ENCODE assay signal across 9 cellular contexts in the genomic region with DNA sequence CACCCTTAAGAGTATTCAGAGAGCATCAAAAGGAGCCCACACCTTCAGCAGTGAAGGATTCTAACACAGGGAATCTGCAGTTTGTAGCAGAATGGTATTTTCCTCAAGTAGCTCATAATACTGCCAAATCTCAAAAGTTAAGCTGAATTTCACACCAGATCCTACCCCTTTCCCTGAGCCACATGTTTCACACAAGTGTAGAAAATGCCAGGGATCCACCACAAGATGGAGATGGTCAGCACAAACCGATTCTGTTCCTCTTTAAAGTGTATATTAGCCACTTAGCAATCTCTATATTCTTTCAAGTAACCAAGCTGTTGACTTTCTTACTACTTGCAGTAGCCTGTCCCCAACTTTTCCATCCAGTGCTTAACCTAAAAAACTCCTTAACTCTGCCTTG. TPM values are rescaled to one million over a fixed set of nuclear protein-coding genes. Genes with fewer than 3 reads are reported as not detected.
DNase-seq lines count a peak whose midpoint lies in the region; ATAC-seq, FAIRE-seq and TF ChIP-seq lines count a peak whose summit lies in the region.
"Had no signal": no experiment of that assay in that cellular context is flagged by ENCODE, and none has a peak within 500 bp of the region (broad histone marks: within the 10 kb centered on the region; RNA-seq: fewer than 3 reads in every experiment).

No MANE protein-coding gene starts in this region.

- intact Hi-C loops in pancreas (cut with DNase I): no loop called here

- no peaks in the 10 kb centered on the region for H3K4me1 ChIP-seq in CD4-positive, CD25-positive, alpha-beta regulatory T cell (ENCODE audit: control insufficient read depth, insufficient read depth, low read length, poor library complexity, severe bottlenecking)
- no peaks in the 10 kb centered on the region for H3K4me1 ChIP-seq in mesendoderm (ENCODE audit: control insufficient read depth, low read depth, low read length)
- peaks cover 14 to 24% (median 21%) of the 10 kb centered on the region in 3 donors for H3K4me1 ChIP-seq in pancreas

- POLR2A ChIA-PET in HEK293T (lab: Yijun Ruan, JAX): no interaction called here

- H3K9me3 ChIP-seq in CD4-positive, CD25-positive, alpha-beta regulatory T cell (ENCODE audit: control insufficient read depth in 2 of 2, low read length in 2 of 2): no peaks in the 10 kb centered on the region
- no peaks in the 10 kb centered on the region for H3K9me3 ChIP-seq in pancreas

- H3K36me3 ChIP-seq in CD4-positive, CD25-positive, alpha-beta regulatory T cell (ENCODE audit: control insufficient read depth, insufficient read depth, low read length): peaks cover 34% of the 10 kb centered on the region
- H3K36me3 ChIP-seq in kidney epithelial cell (ENCODE audit: control insufficient read depth, insufficient read depth, low read length): peaks cover 4% of the 10 kb centered on the region
- H3K36me3 ChIP-seq in mesendoderm (ENCODE audit: control insufficient read depth, insufficient read depth, low read length): peaks cover 18% of the 10 kb centered on the region
- peaks cover 0 to 36% (median 7%) of the 10 kb centered on the region in 3 donors for H3K36me3 ChIP-seq in pancreas

- H3K4ac ChIP-seq in mesendoderm (ENCODE audit: low read depth, low read length): no peak overlapping the region

- no peaks in the 10 kb centered on the region for H3K9me3 Mint-ChIP-seq in CD4-positive, CD25-positive, alpha-beta regulatory T cell
- H3K9me3 Mint-ChIP-seq: naive B cell had no signal

- CTCF ChIA-PET in HEK293T (lab: Yijun Ruan, JAX): interaction anchor here (3.1 kb wide), 1 partner anchor 41 kb away, joined by 13 read pairs; no protein-coding TSS in a partner anchor

- no peak overlapping the region for H3K4me3 ChIP-seq in CD4-positive, CD25-positive, alpha-beta regulatory T cell (ENCODE audit: low read depth, low read length)
- H3K4me3 ChIP-seq in kidney epithelial cell (ENCODE audit: low read depth, low read length): no peak overlapping the region
- no peak overlapping the region for H3K4me3 ChIP-seq in mesendoderm (ENCODE audit: low read length)
- no peak overlapping the region for H3K4me3 ChIP-seq in pancreas

- H2BK15ac ChIP-seq in mesendoderm (replicated peaks; ENCODE audit: low read depth): no peak overlapping the region

- no peak overlapping the region for H4K8ac ChIP-seq in mesendoderm (ENCODE audit: low read depth, low read length)

- no peaks in the 10 kb centered on the region for H3K27me3 Mint-ChIP-seq in CD4-positive, CD25-positive, alpha-beta regulatory T cell
- H3K27me3 Mint-ChIP-seq: naive B cell had no signal

- no peak overlapping the region for H3K27ac ChIP-seq in CD4-positive, CD25-positive, alpha-beta regulatory T cell (ENCODE audit: insufficient read depth, low read length, poor library complexity, severe bottlenecking)
- H3K27ac ChIP-seq in VCaP (no peak overlapping the region), mesendoderm (ENCODE audit: low read depth, low read length) (no peak overlapping the region), pancreas (no peak overlapping the region)

- H3K18ac ChIP-seq in mesendoderm (ENCODE audit: low read length): no peak overlapping the region

- no peak overlapping the region for H3K4me2 ChIP-seq in mesendoderm (ENCODE audit: low read length)

- WGBS in mesendoderm (ENCODE audit: extremely low coverage, insufficient coverage, low lambda C conversion rate): no CpG with 5 or more reads among the region's 1 CpG
- WGBS in pancreas, 2 donors: 20 to 24% methylated on average over 1 of the region's 1 CpG

- DNase-seq in CD4-positive, CD25-positive, alpha-beta regulatory T cell: peak in 1 of 3 donors; percentile 20
- DNase-seq in HEK293T (ENCODE audit: extremely low spot score) (no peak), kidney epithelial cell (ENCODE audit: low read depth) (no peak), mesendoderm (no peak), pancreas (no peak)
- DNase-seq: naive B cell had no signal

- no peak overlapping the region for H2BK5ac ChIP-seq in mesendoderm (ENCODE audit: low read length)

- no peak overlapping the region for H2AK5ac ChIP-seq in mesendoderm (ENCODE audit: low read length)

- TF ChIP-seq CTCF in VCaP (conservative IDR thresholded peaks at IDR 0.05): peak; percentile 29; the same call in 1 of the 2 replicates
- peak; percentile 38 for TF ChIP-seq CTCF in kidney epithelial cell (IDR thresholded peaks at IDR 0.05; ENCODE audit: insufficient read depth, low read length, poor library complexity, severe bottlenecking)
- no peak for TF ChIP-seq CTCF in pancreas (IDR thresholded peaks at IDR 0.05)

- peaks cover 32% of the 10 kb centered on the region for H3K36me3 Mint-ChIP-seq in CD4-positive, CD25-positive, alpha-beta regulatory T cell

- H3K27ac Mint-ChIP-seq in CD4-positive, CD25-positive, alpha-beta regulatory T cell: peak overlapping the region in 2 of 3 donors; percentile 41 to 68

- H3K4me3 Mint-ChIP-seq in CD4-positive, CD25-positive, alpha-beta regulatory T cell: no peak overlapping the region

- H3K56ac ChIP-seq in mesendoderm (ENCODE audit: low read length): no peak overlapping the region

- no peak for ATAC-seq in CD4-positive, CD25-positive, alpha-beta regulatory T cell (ENCODE audit: low read depth in 2 of 2)
- ATAC-seq in HG03139 (IDR thresholded peaks at IDR 0.05; ENCODE audit: unreplicated experiment): no peak
- no peak for ATAC-seq in pancreas
- no peak for ATAC-seq in HG02571 (IDR thresholded peaks at IDR 0.05; ENCODE audit: unreplicated experiment)

- H3K9ac ChIP-seq in mesendoderm (ENCODE audit: low read length): no peak overlapping the region

- H3K79me1 ChIP-seq in mesendoderm (ENCODE audit: low read length): no peaks in the 10 kb centered on the region

- no peak overlapping the region for H2BK120ac ChIP-seq in mesendoderm (ENCODE audit: low read depth, low read length)

- no peaks in the 10 kb centered on the region for H3K27me3 ChIP-seq in CD4-positive, CD25-positive, alpha-beta regulatory T cell (ENCODE audit: control insufficient read depth, insufficient read depth, low read length)
- no peaks in the 10 kb centered on the region for H3K27me3 ChIP-seq in kidney epithelial cell (ENCODE audit: control insufficient read depth, insufficient read depth, low read length)
- H3K27me3 ChIP-seq in mesendoderm (ENCODE audit: insufficient read depth, low read length, poor library complexity): no peaks in the 10 kb centered on the region
- H3K27me3 ChIP-seq in pancreas: no peaks in the 10 kb centered on the region

- no peak overlapping the region for H3K23ac ChIP-seq in mesendoderm (ENCODE audit: low read length)

- FAIRE-seq in pancreas (lab: Jason Lieb, UNC): no peak

- peaks cover 3 to 10% (median 5%) of the 10 kb centered on the region in 4 donors for H3K4me1 Mint-ChIP-seq in CD4-positive, CD25-positive, alpha-beta regulatory T cell

- H3K79me2 ChIP-seq in mesendoderm (ENCODE audit: control insufficient read depth, insufficient read depth, low read length): no peaks in the 10 kb centered on the region

- H4K5ac ChIP-seq in mesendoderm (ENCODE audit: low read length): no peak overlapping the region

TF ChIP-seq in HEK293T, 16 proteins besides CTCF, POLR2A, EP300 and RAD21:
- no peak for TF ChIP-seq FOXK2 (IDR thresholded peaks at IDR 0.05)
- 0 out of 2 replicates have a peak, but pooled peaks have one; percentile 12 for TF ChIP-seq L3MBTL2 (conservative IDR thresholded peaks at IDR 0.05)

RNA-seq across cellular contexts. Expression of a gene that starts 13.2 kb away (rescaled TPM):
- 2.9 TPM for total RNA-seq in CD4-positive, CD25-positive, alpha-beta regulatory T cell
- polyA plus RNA-seq in CD4-positive, CD25-positive, alpha-beta regulatory T cell: 1 to 10 TPM; 3.4 to 5.1 (median 4.3) TPM
- total RNA-seq in kidney epithelial cell: 5.8 and 6.5 TPM in 2 replicates
- 37.8 TPM for polyA plus RNA-seq in mesendoderm (2013, experiment 1 of 2)
- polyA plus RNA-seq in mesendoderm (2013, experiment 2 of 2): 38.6 TPM
- total RNA-seq in pancreas: 1 to 10 TPM in 2 of 6 donors, under 1 TPM in 4; 0.37 to 1.6 (median 0.71) TPM
- 1 to 10 TPM in 1 of 2 donors, under 1 TPM in 1; 0.76 to 1.9 TPM for polyA plus RNA-seq in pancreas

Comparison
In these comparisons a context has a peak if more than half of its experiments do, and no peak if none do; other contexts are left out.
1. CTCF ChIP-seq: peak in VCaP (single experiment) and kidney epithelial cell (single experiment); none in pancreas (0 of 4).